ENCODE assay signal across 8 cellular contexts in genomic region chr3:21752749-21753347, GRCh38. TPM values are rescaled to one million over a fixed set of nuclear protein-coding genes. Genes with fewer than 3 reads are reported as not detected.
DNase-seq lines count a peak whose midpoint lies in the region; ATAC-seq and TF ChIP-seq lines count a peak whose summit lies in the region.

No MANE protein-coding gene starts in this region.

- H3K4me3 ChIP-seq in GM12864 (ENCODE audit: low read depth, low read length): no peak overlapping the region
- H3K4me3 ChIP-seq in kidney epithelial cell (ENCODE audit: low read depth, low read length): no peak overlapping the region

- POLR2A ChIA-PET in activated CD8-positive, alpha-beta T cell treated with anti-CD3 and anti-CD28 coated beads, Interleukin-2, amount 10 ng/mL, durations not matched to agents 7 days and 5 days (lab: Charles Lee): no interaction called here

- ATAC-seq in activated CD8-positive, alpha-beta T cell treated with anti-CD3 and anti-CD28 coated beads, Interleukin-2, amount 10 ng/mL, durations not matched to agents 7 days and 5 days: no peak

- H3K9me3 Mint-ChIP-seq in activated CD8-positive, alpha-beta T cell treated with anti-CD3 and anti-CD28 coated beads, Interleukin-2, amount 10 ng/mL, durations not matched to agents 7 days and 5 days (ENCODE audit: insufficient read depth): peaks cover 6% of the 10 kb centered on the region

- H3K4me1 Mint-ChIP-seq in activated CD8-positive, alpha-beta T cell treated with anti-CD3 and anti-CD28 coated beads, Interleukin-2, amount 10 ng/mL, durations not matched to agents 7 days and 5 days (ENCODE audit: low read depth): no peaks in the 10 kb centered on the region

- no peaks in the 10 kb centered on the region for H3K36me3 ChIP-seq in kidney epithelial cell (ENCODE audit: control insufficient read depth, insufficient read depth, low read length)

- H3K27me3 ChIP-seq in kidney epithelial cell (ENCODE audit: control insufficient read depth, insufficient read depth, low read length): no peaks in the 10 kb centered on the region

- no peak for DNase-seq in GM12864 (ENCODE audit: low read depth)
- peak; percentile 69 for DNase-seq in NCI-H1048 (lab: John Stamatoyannopoulos, UW)
- DNase-seq in astrocyte of the hippocampus (ENCODE audit: low read depth, low spot score): peak; percentile 69
- no peak for DNase-seq in kidney epithelial cell (ENCODE audit: low read depth)
- DNase-seq in HK-2 (ENCODE audit: unreplicated experiment): no peak
- no peak for DNase-seq in HT-29 (ENCODE audit: low spot score)
- no peak for DNase-seq in stimulated activated CD4-positive, alpha-beta T cell treated with anti-CD3 and anti-CD28 coated beads, Interleukin-2, amount 100 ng/mL, for 48 hours
- no peak for DNase-seq in activated CD8-positive, alpha-beta T cell treated with anti-CD3 and anti-CD28 coated beads, Interleukin-2, amount 10 ng/mL, durations not matched to agents 7 days and 5 days

- TF ChIP-seq CTCF in GM12864 (IDR thresholded peaks at IDR 0.05; ENCODE audit: low read depth, low read length, missing control alignments): peak; percentile 47
- TF ChIP-seq CTCF in kidney epithelial cell (IDR thresholded peaks at IDR 0.05; ENCODE audit: insufficient read depth, low read length, poor library complexity, severe bottlenecking): peak; percentile 73

- CTCF ChIA-PET in activated CD8-positive, alpha-beta T cell treated with anti-CD3 and anti-CD28 coated beads, Interleukin-2, amount 10 ng/mL, durations not matched to agents 7 days and 5 days (lab: Charles Lee): no interaction called here

- no peak overlapping the region for H3K27ac Mint-ChIP-seq in activated CD8-positive, alpha-beta T cell treated with anti-CD3 and anti-CD28 coated beads, Interleukin-2, amount 10 ng/mL, durations not matched to agents 7 days and 5 days

- no peak overlapping the region for H3K4me3 Mint-ChIP-seq in activated CD8-positive, alpha-beta T cell treated with anti-CD3 and anti-CD28 coated beads, Interleukin-2, amount 10 ng/mL, durations not matched to agents 7 days and 5 days

- H3K27me3 Mint-ChIP-seq in activated CD8-positive, alpha-beta T cell treated with anti-CD3 and anti-CD28 coated beads, Interleukin-2, amount 10 ng/mL, durations not matched to agents 7 days and 5 days (ENCODE audit: low read depth): no peaks in the 10 kb centered on the region

- H3K36me3 Mint-ChIP-seq in activated CD8-positive, alpha-beta T cell treated with anti-CD3 and anti-CD28 coated beads, Interleukin-2, amount 10 ng/mL, durations not matched to agents 7 days and 5 days (ENCODE audit: low read depth): no peaks in the 10 kb centered on the region

RNA-seq across cellular contexts. Expression of gene ZNF385D, which starts 1.8 kb away (rescaled TPM):
- total RNA-seq in kidney epithelial cell: not detected in 2 replicates
- not detected in 2 replicates for total RNA-seq in HT-29 (2014; rRNA removed; shearing (Covaris generic))
- not detected for total RNA-seq in activated CD8-positive, alpha-beta T cell treated with anti-CD3 and anti-CD28 coated beads, Interleukin-2, amount 10 ng/mL, durations not matched to agents 7 days and 5 days

Comparison
In these comparisons a context has a peak if more than half of its experiments do, and no peak if none do; other contexts are left out.
1. DNase-seq: peak in NCI-H1048 (single experiment) and astrocyte of the hippocampus (single experiment); none in GM12864 (single experiment), kidney epithelial cell (single experiment), HK-2 (single experiment), HT-29 (single experiment), stimulated activated CD4-positive, alpha-beta T cell treated with anti-CD3 and anti-CD28 coated beads, Interleukin-2, amount 100 ng/mL, for 48 hours (0 of 2) and activated CD8-positive, alpha-beta T cell treated with anti-CD3 and anti-CD28 coated beads, Interleukin-2, amount 10 ng/mL, durations not matched to agents 7 days and 5 days (single experiment).